24 cellular contexts compared by ENCODE assay signal in the genomic region with DNA sequence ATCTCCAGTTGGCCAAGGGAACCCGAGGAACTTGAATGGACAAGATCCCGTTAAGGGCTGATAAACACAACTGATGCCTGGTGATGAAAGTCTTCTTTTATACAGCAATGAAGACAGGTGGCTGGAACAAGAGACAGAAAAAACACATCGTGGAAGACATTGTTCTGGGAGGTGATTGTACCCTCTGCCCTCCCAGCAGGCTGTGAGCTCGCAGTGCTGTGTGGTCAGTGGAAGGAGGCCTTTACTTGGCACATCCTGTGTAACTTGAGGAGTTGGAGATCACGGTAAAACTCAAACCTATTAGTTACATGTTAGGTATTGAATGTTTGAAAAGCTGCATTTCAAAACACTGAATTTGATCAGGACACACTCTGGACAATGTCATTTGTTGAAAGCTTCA.
DNase-seq lines count a peak whose midpoint lies in the region; ATAC-seq, FAIRE-seq and TF ChIP-seq lines count a peak whose summit lies in the region.
"Had no signal": no experiment of that assay in that cellular context is flagged by ENCODE, and none has a peak within 500 bp of the region (broad histone marks: within the 10 kb centered on the region; RNA-seq: fewer than 3 reads in every experiment).

No MANE protein-coding gene starts in this region.

- no peaks in the 10 kb centered on the region for H3K79me1 ChIP-seq in IMR-90 (ENCODE audit: low read depth in 1 of 2, low read length in 2 of 2)

- intact Hi-C loops in IMR-90 (cut with micrococcal nuclease) = no loop called here
- intact Hi-C loops in endothelial cell of umbilical vein (cut with micrococcal nuclease) = no loop called here

- H3K27ac ChIP-seq in AG04450 (ENCODE audit: low read depth, low read length) (peak overlapping the region; percentile 24), IMR-90 (ENCODE audit: insufficient read depth, low read length) (no peak overlapping the region), endothelial cell of umbilical vein (ENCODE audit: insufficient read depth, low read depth, low read length) (no peak overlapping the region), coronary artery (no peak overlapping the region)
- H3K27ac ChIP-seq: A549, GM23248, PC-9, SJCRH30 had no signal

- H2AK9ac ChIP-seq in IMR-90 (replicated peaks; ENCODE audit: low read depth, low read length, poor library complexity) = no peak overlapping the region

- in situ Hi-C loops in IMR-90 (cut with MboI; ENCODE audit: low sequenced_read_pairs) = no loop called here

- H3K14ac ChIP-seq in IMR-90 (replicated peaks; ENCODE audit: low read depth, low read length) = no peak overlapping the region

- H3K27me3 ChIP-seq in AG04450 (ENCODE audit: control insufficient read depth, insufficient read depth, low read length) = no peaks in the 10 kb centered on the region
- H3K27me3 ChIP-seq in IMR-90 (ENCODE audit: control insufficient read depth, insufficient read depth, low read length) = no peaks in the 10 kb centered on the region
- H3K27me3 ChIP-seq in endothelial cell of umbilical vein (ENCODE audit: control insufficient read depth in 2 of 2, insufficient read depth in 2 of 2, low read length in 2 of 2) = no peaks in the 10 kb centered on the region
- H3K27me3 ChIP-seq: SJCRH30 had no signal

- 0 out of 2 replicates have a peak overlapping the region, but pooled peaks have one; percentile 27 for H2AK5ac ChIP-seq in IMR-90 (ENCODE audit: low read depth, low read length)

- no peak overlapping the region for H3K56ac ChIP-seq in IMR-90 (ENCODE audit: extremely low read depth, insufficient read depth, low read length)

- H3K36me3 ChIP-seq in IMR-90 (ENCODE audit: control insufficient read depth, insufficient read depth, low read length) (peaks cover 2% of the 10 kb centered on the region; the same call in 1 of the 2 replicates), endothelial cell of umbilical vein (ENCODE audit: control insufficient read depth in 2 of 2, extremely low read depth in 1 of 2, insufficient read depth in 2 of 2, low read length in 2 of 2) (no peaks in the 10 kb centered on the region)
- H3K36me3 ChIP-seq: SJCRH30 had no signal

- dilution Hi-C loops in IMR-90 (cut with HindIII; ENCODE audit: low sequenced_read_pairs, unreplicated experiment) = no loop called here
- dilution Hi-C loops in endothelial cell of umbilical vein (cut with MboI; ENCODE audit: extremely low pct_ligation_motif_present, low sequenced_read_pairs) = no loop called here

- no peak overlapping the region for H3K4me3 ChIP-seq in AG04450 (ENCODE audit: low read depth, low read length)
- H3K4me3 ChIP-seq in IMR-90 (ENCODE audit: insufficient read depth, low read depth, low read length) = no peak overlapping the region
- H3K4me3 ChIP-seq in endothelial cell of umbilical vein (replicated peaks in 1 of 3; ENCODE audit: insufficient read depth in 1 of 3, low read depth in 1 of 3, low read length in 3 of 3) = no peak overlapping the region
- H3K4me3 ChIP-seq in coronary artery = no peak overlapping the region
- H3K4me3 ChIP-seq: A549, GM23248, PC-9, SJCRH30 had no signal

- H4K20me1 ChIP-seq in IMR-90 (ENCODE audit: insufficient read depth, low read length) (no peaks in the 10 kb centered on the region), endothelial cell of umbilical vein (replicated peaks; ENCODE audit: control insufficient read depth, extremely low read depth, insufficient read depth, low read length) (no peaks in the 10 kb centered on the region)

- H3K79me2 ChIP-seq in endothelial cell of umbilical vein (ENCODE audit: control insufficient read depth, insufficient read depth, low read length) = no peaks in the 10 kb centered on the region

- no peak overlapping the region for H4K91ac ChIP-seq in IMR-90 (ENCODE audit: insufficient read depth, low read depth, low read length)

- H3K4me1 ChIP-seq in IMR-90 (ENCODE audit: control insufficient read depth, insufficient read depth, low read length) = peaks cover 4% of the 10 kb centered on the region; the same call in 1 of the 2 replicates
- H3K4me1 ChIP-seq in endothelial cell of umbilical vein (ENCODE audit: control insufficient read depth, extremely low read depth, insufficient read depth, low read length) = peaks cover 19% of the 10 kb centered on the region

- TF ChIP-seq CTCF in AG04450 (IDR thresholded peaks at IDR 0.05; ENCODE audit: low read depth, low read length) (no peak), IMR-90 (conservative IDR thresholded peaks at IDR 0.05; ENCODE audit: low read depth, low read length) (no peak), endothelial cell of umbilical vein (IDR thresholded peaks at IDR 0.05; ENCODE audit: extremely low read depth in 1 of 2, insufficient read depth in 1 of 2, low read depth in 1 of 2, low read length in 2 of 2) (no peak), GM20000 (IDR thresholded peaks at IDR 0.05; ENCODE audit: extremely low read depth, missing control alignments) (no peak), coronary artery (IDR thresholded peaks at IDR 0.05) (no peak)

- 0 out of 2 replicates have a peak, but pooled peaks have one; percentile 29 for ATAC-seq in IMR-90 (ENCODE audit: low read depth)
- ATAC-seq in GM21737 (IDR thresholded peaks at IDR 0.05; ENCODE audit: unreplicated experiment) = no peak
- ATAC-seq: A549, Right ventricle myocardium inferior had no signal

- H3K9me1 ChIP-seq in IMR-90 (ENCODE audit: insufficient read depth, low read length) (peaks cover 2% of the 10 kb centered on the region), endothelial cell of umbilical vein (replicated peaks; ENCODE audit: control insufficient read depth, extremely low read depth, insufficient read depth, low read length) (no peaks in the 10 kb centered on the region)

- H3K4ac ChIP-seq in IMR-90 (ENCODE audit: low read depth, low read length) = no peak overlapping the region

- TF ChIP-seq POLR2A in IMR-90 (IDR thresholded peaks at IDR 0.05; ENCODE audit: low read depth, low read length) = no peak
- TF ChIP-seq POLR2A in endothelial cell of umbilical vein (IDR thresholded peaks at IDR 0.05; ENCODE audit: low read depth, low read length) = no peak

- H3K23ac ChIP-seq in IMR-90 (ENCODE audit: low read depth, low read length) = no peak overlapping the region

- H3K9ac ChIP-seq in IMR-90 (ENCODE audit: low read depth, low read length) = no peak overlapping the region
- H3K9ac ChIP-seq in endothelial cell of umbilical vein (replicated peaks; ENCODE audit: extremely low read depth, insufficient read depth, low read length) = no peak overlapping the region
- H3K9ac ChIP-seq: GM23248 had no signal

- no peak for TF ChIP-seq RAD21 in IMR-90 (IDR thresholded peaks at IDR 0.05; ENCODE audit: low read length)

- no peak overlapping the region for H2BK5ac ChIP-seq in IMR-90 (ENCODE audit: low read depth, low read length, poor library complexity, severe bottlenecking)

- no peak for DNase-seq in AG04450 (ENCODE audit: low read depth, low spot score)
- peak; percentile 55 for DNase-seq in IMR-90
- peak; percentile 30 for DNase-seq in endothelial cell of umbilical vein (ENCODE audit: low read depth, low spot score)
- peak; percentile 67 for DNase-seq in myocyte (ENCODE audit: low read depth)
- DNase-seq in GM20000 (ENCODE audit: low spot score) = no peak
- no peak for DNase-seq in coronary artery (ENCODE audit: low spot score)
- DNase-seq: C1 segment of cervical spinal cord; CD4-positive, alpha-beta memory T cell; COR-L47; DMS53; GM23248; H7; KG1; MM.1S; NCI-H2029; NCI-H2227 treated with DMSO at 0.1 percent for 48 hours; NCI-H510A; NCI-H69; PC-9 had no signal

- H2AFZ ChIP-seq in IMR-90 (replicated peaks; ENCODE audit: low read length, poor library complexity) = no peak overlapping the region
- H2AFZ ChIP-seq in endothelial cell of umbilical vein (ENCODE audit: low read depth, low read length) = no peak overlapping the region
- H2AFZ ChIP-seq: GM23248, PC-9 had no signal

- H3K4me2 ChIP-seq in IMR-90 (ENCODE audit: low read depth, low read length) = no peak overlapping the region
- H3K4me2 ChIP-seq in endothelial cell of umbilical vein (ENCODE audit: insufficient read depth, low read length) = no peak overlapping the region
- H3K4me2 ChIP-seq: A549, PC-9 had no signal

- H2BK120ac ChIP-seq in IMR-90 (ENCODE audit: low read depth, low read length) = no peak overlapping the region

- no peak overlapping the region; the same call in 1 of the 2 replicates for H4K5ac ChIP-seq in IMR-90 (ENCODE audit: low read depth, low read length)

- 83% methylated on average over 2 of the region's 5 CpGs; no CpG with 5 or more reads in 1 of the 2 experiments for WGBS in IMR-90 (ENCODE audit: extremely low coverage in 2 of 2, insufficient read length in 1 of 2), 2 experiments

- peak overlapping the region; percentile 65; the same call in 2 of the 3 replicates for H2BK15ac ChIP-seq in IMR-90 (ENCODE audit: low read depth, low read length)

- CTCF ChIA-PET in AG04450 (lab: Charles Lee) = interaction anchor here (7.6 kb wide), 1 partner anchor 16 kb away, joined by 65 read pairs; no protein-coding TSS in a partner anchor
- CTCF ChIA-PET in IMR-90 (lab: Yijun Ruan, JAX) = no interaction called here
- CTCF ChIA-PET in endothelial cell of umbilical vein (lab: Charles Lee) = interaction anchor here (1.1 to 2.0 kb wide), 3 partner anchors 13 to 17 kb away, joined by 4 to 8 read pairs (median 4); no protein-coding TSS in a partner anchor

- no peak overlapping the region for H2BK20ac ChIP-seq in IMR-90 (ENCODE audit: low read depth, low read length)

- no peak for FAIRE-seq in endothelial cell of umbilical vein (lab: Jason Lieb, UNC)
- FAIRE-seq: A549, GM18507 had no signal

- POLR2A ChIA-PET in AG04450 (lab: Yijun Ruan, JAX) = interaction anchor here (0.8 kb wide), 1 partner anchor 18 kb away, joined by 3 read pairs; no protein-coding TSS in a partner anchor
- POLR2A ChIA-PET in IMR-90 (lab: Charles Lee; ENCODE audit: unreplicated experiment) = no interaction called here
- POLR2A ChIA-PET in endothelial cell of umbilical vein (lab: Charles Lee) = no interaction called here

- H3K18ac ChIP-seq in IMR-90 (ENCODE audit: low read depth, low read length) = no peak overlapping the region

- no TSS peak for BruUV-seq in IMR-90 (replicated peaks; lab: Mats Ljungman, UMichigan)
- BruUV-seq in endothelial cell of umbilical vein (replicated peaks; lab: Mats Ljungman, UMichigan) = no TSS peak

- H4K8ac ChIP-seq in IMR-90 (ENCODE audit: low read depth in 2 of 2, low read length in 2 of 2) = peak overlapping the region in 1 of 2 experiments; percentile 29; a peak in 2 of 4 replicates

- no peaks in the 10 kb centered on the region for H3K9me3 ChIP-seq in AG04450 (ENCODE audit: control insufficient read depth, insufficient read depth, low read length)
- H3K9me3 ChIP-seq in IMR-90 (ENCODE audit: control insufficient read depth, insufficient read depth, low read length) = no peaks in the 10 kb centered on the region
- H3K9me3 ChIP-seq in endothelial cell of umbilical vein (replicated peaks; ENCODE audit: control insufficient read depth, insufficient read depth, low read length) = no peaks in the 10 kb centered on the region
- H3K9me3 ChIP-seq: A549, SJCRH30 had no signal

TF ChIP-seq in IMR-90, 13 proteins besides CTCF, POLR2A, EP300 and RAD21 (continues in another document):
- no peak for TF ChIP-seq MAFK (IDR thresholded peaks at IDR 0.05; ENCODE audit: low read depth, low read length)

TF ChIP-seq in endothelial cell of umbilical vein, 7 proteins besides CTCF, POLR2A, EP300 and RAD21 (continues in another document):
- no peak for TF ChIP-seq GATA2 (IDR thresholded peaks at IDR 0.05; ENCODE audit: insufficient read depth, insufficient read length, low read depth, low read length)
- no peak for TF ChIP-seq POLR2AphosphoS5 (IDR thresholded peaks at IDR 0.05; ENCODE audit: insufficient read depth, low read depth, low read length)

Comparison
In these comparisons a context has a peak if more than half of its experiments do, and no peak if none do; other contexts are left out.
1. DNase-seq: peak in IMR-90 (single experiment), endothelial cell of umbilical vein (single experiment) and myocyte (single experiment); none in AG04450 (single experiment), GM20000 (single experiment) and coronary artery (single experiment).